Comparison of ENCODE assay signal across 10 cellular contexts in the genomic region with DNA sequence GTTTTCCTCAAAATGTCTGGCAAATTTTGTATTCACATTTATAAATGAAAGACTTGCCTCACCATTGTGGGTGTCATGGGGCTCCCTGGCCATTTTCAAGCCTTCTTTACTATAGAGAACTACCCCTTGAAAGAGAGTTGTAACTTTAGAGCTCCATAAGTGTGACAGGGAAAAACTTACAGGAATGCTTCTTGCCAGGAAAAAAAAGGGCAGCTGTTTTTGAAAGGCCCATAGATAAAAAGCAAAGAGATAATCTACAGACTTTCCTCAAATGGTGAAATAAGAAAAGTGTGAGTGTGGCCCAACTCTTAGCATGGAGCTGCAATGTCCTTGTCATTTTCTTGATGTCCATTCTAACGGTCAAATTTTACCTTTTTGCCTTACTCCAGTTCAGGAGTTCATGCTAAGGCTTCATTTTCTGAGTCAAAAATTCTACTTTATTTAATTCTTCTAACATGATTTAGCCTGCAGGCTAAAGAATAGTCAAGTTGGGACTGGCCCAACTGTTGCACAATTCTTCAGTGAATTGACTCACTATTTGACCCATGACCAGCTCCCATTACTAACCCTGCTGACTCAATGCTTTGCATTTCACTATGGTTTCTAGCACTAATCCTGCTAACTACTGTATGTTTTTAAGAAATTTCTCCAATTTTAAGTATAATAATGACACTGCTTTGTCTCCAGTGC. TPM values are rescaled to one million over a fixed set of nuclear protein-coding genes. Genes with fewer than 3 reads are reported as not detected.
A peak's percentile ranks its signal among the peaks of the same experiment; 100 is the strongest.
DNase-seq lines count a peak whose midpoint lies in the region; TF ChIP-seq lines count a peak whose summit lies in the region.
"Had no signal": no experiment of that assay in that cellular context is flagged by ENCODE, and none has a peak within 500 bp of the region (broad histone marks: within the 10 kb centered on the region; RNA-seq: fewer than 3 reads in every experiment).

No MANE protein-coding gene starts in this region.

- TF ChIP-seq CTCF in osteocyte (IDR thresholded peaks at IDR 0.05) = no peak

- H3K27me3 Mint-ChIP-seq in osteocyte (ENCODE audit: unreplicated experiment) (no peaks in the 10 kb centered on the region), immature natural killer cell (ENCODE audit: low read depth in 3 of 3) (peaks cover 0 to 4% (median 3%) of the 10 kb centered on the region in 3 donors)

- H3K4me3 Mint-ChIP-seq in osteocyte (ENCODE audit: unreplicated experiment) = no peak overlapping the region
- H3K4me3 Mint-ChIP-seq in immature natural killer cell = no peak overlapping the region

- H3K9me3 Mint-ChIP-seq in osteocyte (ENCODE audit: unreplicated experiment) = peaks cover 4% of the 10 kb centered on the region
- H3K9me3 Mint-ChIP-seq in immature natural killer cell = peaks cover 0 to 2% (median 0%) of the 10 kb centered on the region in 6 donors

- peak overlapping the region; percentile 74 for H3K27ac ChIP-seq in epithelial cell of prostate
- H3K27ac ChIP-seq: parathyroid adenoma had no signal

- H3K27ac Mint-ChIP-seq in osteocyte (ENCODE audit: unreplicated experiment) (peak overlapping the region; percentile 89), immature natural killer cell (no peak overlapping the region)

- DNase-seq in DMS53 treated with DMSO at 0.1 percent for 48 hours (lab: John Stamatoyannopoulos, UW; ENCODE audit: unreplicated experiment) = peak; percentile 14
- DNase-seq in NCI-H69 (lab: John Stamatoyannopoulos, UW) = peak; percentile 75
- peak; percentile 73 for DNase-seq in epithelial cell of prostate (ENCODE audit: low read depth, low spot score)
- no peak for DNase-seq in osteocyte (ENCODE audit: extremely low spot score, unreplicated experiment)
- DNase-seq in mesenteric fat pad (ENCODE audit: low spot score) = no peak
- no peak for DNase-seq in NCI-H2029 (lab: John Stamatoyannopoulos, UW)
- no peak for DNase-seq in NCI-H1436 treated with DMSO at 0.1 percent for 48 hours (lab: John Stamatoyannopoulos, UW)
- DNase-seq in immature natural killer cell = no peak
- DNase-seq: NCI-H1694 had no signal

- H3K36me3 Mint-ChIP-seq in osteocyte (ENCODE audit: unreplicated experiment) (no peaks in the 10 kb centered on the region), immature natural killer cell (no peaks in the 10 kb centered on the region)

- H3K4me1 Mint-ChIP-seq in osteocyte (ENCODE audit: unreplicated experiment) = peaks cover 43% of the 10 kb centered on the region
- no peaks in the 10 kb centered on the region for H3K4me1 Mint-ChIP-seq in immature natural killer cell

RNA-seq across cellular contexts. Expression of a gene that starts 41.2 kb away (rescaled TPM):
- total RNA-seq in osteocyte (85.6 and 96.8 TPM in 2 replicates), mesenteric fat pad (58.1 TPM)
- polyA plus RNA-seq in immature natural killer cell = 1 to 10 TPM in 2 of 3 donors, under 1 TPM in 1; 0.78 to 2.6 (median 2.0) TPM

Comparison
In these comparisons a context has a peak if more than half of its experiments do, and no peak if none do; other contexts are left out.
1. DNase-seq: peak in DMS53 treated with DMSO at 0.1 percent for 48 hours (single experiment), NCI-H69 (single experiment) and epithelial cell of prostate (single experiment); none in osteocyte (single experiment), mesenteric fat pad (single experiment), NCI-H2029 (single experiment), NCI-H1436 treated with DMSO at 0.1 percent for 48 hours (single experiment) and immature natural killer cell (0 of 3).